ENCODE assay signal across 2 cellular contexts in the genomic region with DNA sequence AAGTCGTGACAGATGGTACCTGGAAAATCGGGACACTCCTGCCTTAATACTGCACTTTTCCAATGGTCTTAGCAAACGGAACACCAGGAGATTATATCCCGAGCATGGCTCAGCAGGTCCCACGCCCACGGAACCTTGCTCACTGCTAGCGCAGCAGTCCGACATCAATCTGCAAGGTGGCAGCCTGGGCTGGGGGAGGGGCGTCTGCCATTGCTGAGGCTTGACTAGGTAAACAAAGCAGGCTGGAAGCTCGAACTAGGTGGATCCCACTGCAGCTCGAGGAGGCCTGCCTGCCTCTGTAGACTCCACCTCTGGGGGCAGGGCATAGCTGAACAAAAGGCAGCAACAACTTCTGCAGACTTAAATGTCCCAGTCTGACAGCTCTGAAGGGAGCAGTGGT. TPM values are rescaled to one million over a fixed set of nuclear protein-coding genes. Genes with fewer than 3 reads are reported as not detected.
"Had no signal": no experiment of that assay in that cellular context is flagged by ENCODE, and none has a peak within 500 bp of the region (broad histone marks: within the 10 kb centered on the region; RNA-seq: fewer than 3 reads in every experiment).

No MANE protein-coding gene starts in this region.

RNA-seq across cellular contexts. Expression of gene SLC6A2, which starts 40.1 kb away (rescaled TPM):
- total RNA-seq: thyroid gland, upper lobe of right lung had no signal
